Comparison of ENCODE assay signal across 22 cellular contexts in the genomic region with DNA sequence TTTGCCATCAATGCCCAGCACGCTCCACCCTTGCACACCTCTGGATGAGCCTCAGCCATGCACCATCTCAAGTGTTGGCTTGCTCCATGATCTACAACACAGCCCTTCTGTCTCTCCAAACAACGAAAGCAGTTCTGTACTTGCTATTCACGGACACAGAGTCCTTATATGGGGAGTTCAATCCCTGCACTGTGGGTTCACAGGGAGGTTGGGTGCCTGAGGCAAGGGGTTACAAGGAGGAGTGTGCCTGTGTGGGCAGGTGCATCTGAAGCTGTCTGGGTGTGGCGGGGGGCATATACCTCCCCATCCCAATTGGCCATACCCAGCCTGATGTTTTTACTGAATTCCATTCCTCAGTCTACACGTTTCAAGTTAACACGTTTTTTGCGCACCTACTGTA. TPM values are rescaled to one million over a fixed set of nuclear protein-coding genes. Genes with fewer than 3 reads are reported as not detected.
A peak's percentile ranks its signal among the peaks of the same experiment; 100 is the strongest.
DNase-seq lines count a peak whose midpoint lies in the region; ATAC-seq, FAIRE-seq and TF ChIP-seq lines count a peak whose summit lies in the region.
"Had no signal": no experiment of that assay in that cellular context is flagged by ENCODE, and none has a peak within 500 bp of the region (broad histone marks: within the 10 kb centered on the region; RNA-seq: fewer than 3 reads in every experiment).

No MANE protein-coding gene starts in this region.

- H3K27me3 ChIP-seq in MG63 (peaks cover 22% of the 10 kb centered on the region), esophagus muscularis mucosa (peaks cover 9 to 69% (median 39%) of the 10 kb centered on the region in 4 donors)

- peaks cover 5 to 28% (median 23%) of the 10 kb centered on the region in 4 donors for H3K4me1 ChIP-seq in esophagus muscularis mucosa
- H3K4me1 ChIP-seq: foreskin keratinocyte, psoas muscle had no signal

- TF ChIP-seq CTCF in VCaP (conservative IDR thresholded peaks at IDR 0.05) (no peak), esophagus muscularis mucosa (IDR thresholded peaks at IDR 0.05) (no peak)

- intact Hi-C loops in esophagus muscularis mucosa (cut with DNase I): no loop called here

- FAIRE-seq in urothelium cell line (lab: Jason Lieb, UNC): peak; percentile 27
- FAIRE-seq: astrocyte had no signal

- WGBS in esophagus muscularis mucosa: 71% methylated on average over 7 of the region's 7 CpGs

- H3K27me3 Mint-ChIP-seq in stimulated activated naive CD8-positive, alpha-beta T cell treated with anti-CD3 and anti-CD28 coated beads, Interleukin-15, amount 100 ng/mL, for 72 hours: peaks cover 82% of the 10 kb centered on the region

- H3K4me3 Mint-ChIP-seq in stimulated activated naive CD8-positive, alpha-beta T cell treated with anti-CD3 and anti-CD28 coated beads, Interleukin-15, amount 100 ng/mL, for 72 hours: peak overlapping the region; percentile 38 to 54

- H3K36me3 ChIP-seq in MG63: no peaks in the 10 kb centered on the region
- H3K36me3 ChIP-seq in esophagus muscularis mucosa: peaks cover 0 to 2% (median 0%) of the 10 kb centered on the region in 4 donors

- TF ChIP-seq POLR2A in esophagus muscularis mucosa (IDR thresholded peaks at IDR 0.05; ENCODE audit: low read depth): no peak

- DNase-seq in stimulated activated naive CD8-positive, alpha-beta T cell treated with anti-CD3 and anti-CD28 coated beads, Interleukin-15, amount 100 ng/mL, for 72 hours: no peak
- DNase-seq in stimulated activated naive CD8-positive, alpha-beta T cell treated with anti-CD3 and anti-CD28 coated beads, Interleukin-15, Interleukin-2, amounts not matched to agents 100 U/mL and 50 U/mL, for 24 hours: no peak
- DNase-seq in islet precursor cell (peak; percentile 38), urothelium cell line (ENCODE audit: low spot score) (no peak), MG63 (no peak), foreskin melanocyte (no peak), esophagus muscularis mucosa (ENCODE audit: extremely low spot score) (no peak)
- DNase-seq: activated CD4-positive, alpha-beta T cell treated with anti-CD3 and anti-CD28 coated beads for 4 hours; DMS79; foreskin keratinocyte; GOT3; KG1; NCI-H1105; NCI-H526; psoas muscle; SHP77 treated with DMSO at 0.1 percent for 48 hours; spleen; T-helper 9 cell; tibial artery had no signal

- H3K4me1 Mint-ChIP-seq in stimulated activated naive CD8-positive, alpha-beta T cell treated with anti-CD3 and anti-CD28 coated beads, Interleukin-15, amount 100 ng/mL, for 72 hours: peaks cover 24% of the 10 kb centered on the region

- no peak for ATAC-seq in stimulated activated naive CD8-positive, alpha-beta T cell treated with anti-CD3 and anti-CD28 coated beads, Interleukin-15, amount 100 ng/mL, for 72 hours
- no peak for ATAC-seq in stimulated activated naive CD8-positive, alpha-beta T cell treated with anti-CD3 and anti-CD28 coated beads, Interleukin-15, Interleukin-2, amounts not matched to agents 100 U/mL and 50 U/mL, for 24 hours
- ATAC-seq: foreskin keratinocyte, left lobe of liver, psoas muscle had no signal

- H3K27ac ChIP-seq in VCaP (peak overlapping the region; percentile 83), esophagus muscularis mucosa (replicated peaks in 1 of 4) (no peak overlapping the region)
- H3K27ac ChIP-seq: foreskin keratinocyte, psoas muscle, spleen, tibial artery had no signal

- H3K4me3 ChIP-seq in MG63 (no peak overlapping the region), esophagus muscularis mucosa (no peak overlapping the region)

- H3K9me3 ChIP-seq in MG63 (no peaks in the 10 kb centered on the region), esophagus muscularis mucosa (no peaks in the 10 kb centered on the region)
- H3K9me3 ChIP-seq: psoas muscle, spleen, tibial artery had no signal

- H3K9me3 Mint-ChIP-seq in stimulated activated naive CD8-positive, alpha-beta T cell treated with anti-CD3 and anti-CD28 coated beads, Interleukin-15, amount 100 ng/mL, for 72 hours: no peaks in the 10 kb centered on the region

- no peak for TF ChIP-seq EP300 in esophagus muscularis mucosa (IDR thresholded peaks at IDR 0.05)

- H3K27ac Mint-ChIP-seq in stimulated activated naive CD8-positive, alpha-beta T cell treated with anti-CD3 and anti-CD28 coated beads, Interleukin-15, amount 100 ng/mL, for 72 hours: no peak overlapping the region

RNA-seq across cellular contexts. Expression of a gene that starts 5.6 kb away (rescaled TPM):
- total RNA-seq in MG63 (2014; rRNA removed; shearing (Covaris generic); ENCODE audit: low replicate concordance): not detected in 2 replicates
- 1 to 10 TPM in 3 of 4 donors, under 1 TPM in 1; 0.42 to 2.8 (median 1.7) TPM for total RNA-seq in esophagus muscularis mucosa
- total RNA-seq: left lobe of liver had no signal

RNA-seq across cellular contexts. Expression of a gene that starts 10.6 kb away (rescaled TPM):
- total RNA-seq in MG63 (2014; rRNA removed; shearing (Covaris generic); ENCODE audit: low replicate concordance): 142 and 155 TPM in 2 replicates
- 10 to 100 TPM; 41.1 to 69.0 (median 56.8) TPM for total RNA-seq in esophagus muscularis mucosa

RNA-seq across cellular contexts. Expression of a gene that starts 31.1 kb away (rescaled TPM):
- total RNA-seq in MG63 (2014; rRNA removed; shearing (Covaris generic); ENCODE audit: low replicate concordance): 109 and 170 TPM in 2 replicates
- 100 to 1,000 TPM; 169 to 313 (median 260) TPM for total RNA-seq in esophagus muscularis mucosa

RNA-seq across cellular contexts. Expression of a gene that starts 46.1 kb away (rescaled TPM):
- total RNA-seq in MG63 (2014; rRNA removed; shearing (Covaris generic); ENCODE audit: low replicate concordance): not detected in 2 replicates
- 1 to 10 TPM in 1 of 4 donors, under 1 TPM in 2, not detected in 1; 0.11 to 2.0 (median 0.19) TPM for total RNA-seq in esophagus muscularis mucosa
- total RNA-seq: astrocyte, foreskin keratinocyte had no signal

RNA-seq across cellular contexts. Expression of a gene that starts 49.6 kb away (rescaled TPM):
- total RNA-seq in MG63 (2014; rRNA removed; shearing (Covaris generic); ENCODE audit: low replicate concordance): 2.1 and 9.3 TPM in 2 replicates
- 1 to 10 TPM in 2 of 4 donors, under 1 TPM in 2; 0.42 to 2.0 (median 1.2) TPM for total RNA-seq in esophagus muscularis mucosa
